In the genomic region with DNA sequence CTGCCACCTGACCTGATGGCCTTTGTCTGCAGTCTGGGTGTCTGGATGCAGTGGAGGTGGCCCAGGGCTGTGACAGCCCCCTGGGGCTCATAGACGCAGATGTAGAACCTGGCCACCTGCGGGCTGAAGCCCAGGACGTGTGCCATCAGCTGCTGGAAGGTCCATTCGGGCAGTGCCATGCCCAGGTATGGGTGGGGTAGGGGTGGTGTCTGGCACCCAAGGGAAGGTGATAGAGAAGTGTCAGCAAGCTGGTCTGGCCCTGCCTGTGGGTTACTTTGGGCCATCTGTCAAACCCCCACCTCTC, we compare ENCODE assay signal across 23 cellular contexts. TPM values are rescaled to one million over a fixed set of nuclear protein-coding genes. Genes with fewer than 3 reads are reported as not detected.
DNase-seq lines count a peak whose midpoint lies in the region; ATAC-seq, FAIRE-seq and TF ChIP-seq lines count a peak whose summit lies in the region.
"Had no signal": no experiment of that assay in that cellular context is flagged by ENCODE, and none has a peak within 500 bp of the region (broad histone marks: within the 10 kb centered on the region; RNA-seq: fewer than 3 reads in every experiment).

No MANE protein-coding gene starts in this region.

- H3K9me3 ChIP-seq in T-helper 17 cell (ENCODE audit: control insufficient read depth, low read length, poor library complexity, severe bottlenecking) = no peaks in the 10 kb centered on the region
- H3K9me3 ChIP-seq in kidney (ENCODE audit: control insufficient read depth in 1 of 2, low read length in 2 of 2) = no peaks in the 10 kb centered on the region
- H3K9me3 ChIP-seq: A549; BE2C; BLaER1 treated with 17β-estradiol and CSF1 and Interleukin-3, amounts not matched to agents 10 nM and 100 nM had no signal

- H3K36me3 ChIP-seq in kidney (ENCODE audit: control insufficient read depth in 1 of 2, insufficient read depth in 2 of 2, low read length in 2 of 2) = no peaks in the 10 kb centered on the region
- H3K36me3 ChIP-seq: BE2C; BLaER1 treated with 17β-estradiol and CSF1 and Interleukin-3, amounts not matched to agents 10 nM and 100 nM had no signal

- H3K4me1 ChIP-seq in kidney (ENCODE audit: control insufficient read depth in 1 of 2, insufficient read depth in 1 of 2, low read depth in 1 of 2, low read length in 2 of 2) = peaks cover 2 to 8% of the 10 kb centered on the region in 2 donors
- H3K4me1 ChIP-seq: A549 had no signal

- no peak overlapping the region for H3K27ac ChIP-seq in kidney (ENCODE audit: low read depth in 2 of 2, low read length in 2 of 2)
- H3K27ac ChIP-seq: A549; BLaER1 treated with 17β-estradiol and CSF1 and Interleukin-3, amounts not matched to agents 10 nM and 100 nM; GM23248 had no signal

- TF ChIP-seq CTCF in kidney (IDR thresholded peaks at IDR 0.05; ENCODE audit: borderline replicate concordance, extremely low read depth, insufficient read depth) = no peak

- peaks cover 7% of the 10 kb centered on the region for H3K4me1 Mint-ChIP-seq in T-helper 17 cell

- H3K36me3 Mint-ChIP-seq in T-helper 17 cell (ENCODE audit: low read depth) = no peaks in the 10 kb centered on the region
- H3K36me3 Mint-ChIP-seq: CD14-positive monocyte; CD8-positive, alpha-beta memory T cell had no signal

- no peaks in the 10 kb centered on the region for H3K27me3 Mint-ChIP-seq in T-helper 17 cell
- H3K27me3 Mint-ChIP-seq: CD4-positive, alpha-beta T cell; CD8-positive, alpha-beta memory T cell had no signal

- no peak for ATAC-seq in Right ventricle myocardium superior (ENCODE audit: poor library complexity)
- ATAC-seq in T-helper 17 cell = no peak
- ATAC-seq in HG03045 (IDR thresholded peaks at IDR 0.05; ENCODE audit: unreplicated experiment) = no peak
- ATAC-seq: A549 had no signal

- H3K4me3 ChIP-seq in kidney (ENCODE audit: low read length in 2 of 2) = no peak overlapping the region
- H3K4me3 ChIP-seq: A549; BLaER1 treated with 17β-estradiol and CSF1 and Interleukin-3, amounts not matched to agents 10 nM and 100 nM; GM23248 had no signal

- H3K27ac Mint-ChIP-seq in T-helper 17 cell = peak overlapping the region; percentile 43
- H3K27ac Mint-ChIP-seq: CD14-positive monocyte; CD4-positive, alpha-beta T cell; CD8-positive, alpha-beta memory T cell had no signal

- no peak overlapping the region for H3K4me3 Mint-ChIP-seq in T-helper 17 cell
- H3K4me3 Mint-ChIP-seq: CD14-positive monocyte; CD4-positive, alpha-beta T cell; CD8-positive, alpha-beta memory T cell had no signal

- no peak overlapping the region for H3K9ac ChIP-seq in kidney (ENCODE audit: low read length in 2 of 2)
- H3K9ac ChIP-seq: BLaER1 treated with 17β-estradiol and CSF1 and Interleukin-3, amounts not matched to agents 10 nM and 100 nM; GM23248 had no signal

- DNase-seq in Right ventricle myocardium superior (peak; percentile 36), cardiac septum (ENCODE audit: low spot score) (no peak), T-helper 17 cell (no peak), kidney (peak; percentile 53), T-helper 2 cell (no peak)
- DNase-seq: 8988T; ACHN; AML-193; BE2C; CD4-positive, alpha-beta T cell; CD8-positive, alpha-beta memory T cell; DMS53; DMS79 treated with DMSO at 0.1 percent for 48 hours; GF-D8; GM23248; HCEC 1CT had no signal

- no peak for FAIRE-seq in kidney (lab: Jason Lieb, UNC)
- FAIRE-seq: A549, GM12891, GM18507, H1 had no signal

- intact Hi-C loops in Right ventricle myocardium superior (cut with DNase I) = no loop called here
- intact Hi-C loops in cardiac septum (cut with DNase I) = no loop called here
- intact Hi-C loops in kidney (cut with DNase I) = no loop called here

RNA-seq across cellular contexts. Expression of gene ZNF467, which starts 6.1 kb away (rescaled TPM):
- total RNA-seq in Right ventricle myocardium superior = 5.2 TPM
- 7.0 TPM for total RNA-seq in cardiac septum
- total RNA-seq in T-helper 17 cell = 1 to 10 TPM; 3.3 to 8.4 TPM
- 24.5 TPM for total RNA-seq in kidney
- polyA plus RNA-seq in kidney (ENCODE audit: insufficient read depth, low read depth, low replicate concordance) = 15.0 TPM
- total RNA-seq: GM23248 had no signal
- polyA plus RNA-seq: GM23248 had no signal

RNA-seq across cellular contexts. Expression of gene ZNF862, which starts 58.7 kb away (rescaled TPM):
- 12.2 TPM for total RNA-seq in Right ventricle myocardium superior
- 12.8 TPM for total RNA-seq in cardiac septum
- 10 to 100 TPM; 27.5 to 31.0 TPM for total RNA-seq in T-helper 17 cell
- total RNA-seq in kidney = 29.1 TPM
- polyA plus RNA-seq in kidney (ENCODE audit: insufficient read depth, low read depth, low replicate concordance) = 5.7 TPM

Comparison
In these comparisons a context has a peak if more than half of its experiments do, and no peak if none do; other contexts are left out.
1. DNase-seq: peak in Right ventricle myocardium superior (single experiment) and kidney (single experiment); none in cardiac septum (single experiment), T-helper 17 cell (0 of 3) and T-helper 2 cell (0 of 5).